1 cellular context compared by ENCODE assay signal in the genomic region with DNA sequence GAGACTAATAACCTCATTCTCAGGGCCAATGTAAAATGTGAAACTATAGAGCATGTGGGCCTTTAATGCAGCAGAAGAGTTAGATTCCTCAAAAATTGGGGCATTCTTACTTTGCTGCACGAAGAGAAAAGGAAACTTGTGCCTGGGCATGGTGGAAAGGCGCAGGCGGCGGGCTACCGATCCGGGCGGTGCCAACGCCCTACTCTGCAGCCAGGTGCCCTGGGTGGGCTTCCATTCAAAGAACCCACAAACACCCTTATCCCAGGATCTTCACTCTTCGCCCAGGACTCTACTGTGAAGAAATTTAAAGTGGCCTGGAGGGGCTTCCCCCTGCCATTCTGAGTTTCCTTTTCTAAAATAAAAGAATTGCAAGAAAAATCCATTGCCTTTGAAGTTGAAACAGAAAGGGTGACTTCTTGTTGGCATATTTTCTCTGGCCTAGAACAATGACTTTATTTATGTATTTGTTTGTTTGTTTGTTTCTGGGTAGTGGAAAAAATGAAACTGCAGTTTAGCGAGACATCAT.
TF ChIP-seq lines count a peak whose summit lies in the region.

No MANE protein-coding gene starts in this region.

TF ChIP-seq in SK-N-SH treated with all-trans-retinoic acid at 6 μM for 48 hours, 23 proteins besides CTCF, POLR2A, EP300 and RAD21 (continued from another document):
- TF ChIP-seq ZNF70 (CRISPR knock-in tag; IDR thresholded peaks at IDR 0.05) = no peak
- no peak for TF ChIP-seq GLIS3 (CRISPR knock-in tag; IDR thresholded peaks at IDR 0.05)
- no peak for TF ChIP-seq ZFP3 (CRISPR knock-in tag; IDR thresholded peaks at IDR 0.05)
- no peak for TF ChIP-seq TSHZ2 (CRISPR knock-in tag; IDR thresholded peaks at IDR 0.05)
- no peak for TF ChIP-seq CSDC2 (CRISPR knock-in tag; IDR thresholded peaks at IDR 0.05)
- TF ChIP-seq ZC3H10 (CRISPR knock-in tag; IDR thresholded peaks at IDR 0.05) = no peak
- no peak for TF ChIP-seq PATZ1 (CRISPR knock-in tag; IDR thresholded peaks at IDR 0.05; ENCODE audit: borderline replicate concordance)
- TF ChIP-seq, protein P1, sequence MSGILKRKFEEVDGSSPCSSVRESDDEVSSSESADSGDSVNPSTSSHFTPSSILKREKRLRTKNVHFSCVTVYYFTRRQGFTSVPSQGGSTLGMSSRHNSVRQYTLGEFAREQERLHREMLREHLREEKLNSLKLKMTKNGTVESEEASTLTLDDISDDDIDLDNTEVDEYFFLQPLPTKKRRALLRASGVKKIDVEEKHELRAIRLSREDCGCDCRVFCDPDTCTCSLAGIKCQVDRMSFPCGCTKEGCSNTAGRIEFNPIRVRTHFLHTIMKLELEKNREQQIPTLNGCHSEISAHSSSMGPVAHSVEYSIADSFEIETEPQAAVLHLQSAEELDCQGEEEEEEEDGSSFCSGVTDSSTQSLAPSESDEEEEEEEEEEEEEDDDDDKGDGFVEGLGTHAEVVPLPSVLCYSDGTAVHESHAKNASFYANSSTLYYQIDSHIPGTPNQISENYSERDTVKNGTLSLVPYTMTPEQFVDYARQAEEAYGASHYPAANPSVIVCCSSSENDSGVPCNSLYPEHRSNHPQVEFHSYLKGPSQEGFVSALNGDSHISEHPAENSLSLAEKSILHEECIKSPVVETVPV (CRISPR knock-in tag; IDR thresholded peaks at IDR 0.05) = no peak
- TF ChIP-seq ESRRG (CRISPR knock-in tag; IDR thresholded peaks at IDR 0.05) = no peak
- no peak for TF ChIP-seq ZNF8 (CRISPR knock-in tag; IDR thresholded peaks at IDR 0.05)
- TF ChIP-seq TOX (CRISPR knock-in tag; IDR thresholded peaks at IDR 0.05; ENCODE audit: borderline replicate concordance) = no peak
- TF ChIP-seq, protein P2, sequence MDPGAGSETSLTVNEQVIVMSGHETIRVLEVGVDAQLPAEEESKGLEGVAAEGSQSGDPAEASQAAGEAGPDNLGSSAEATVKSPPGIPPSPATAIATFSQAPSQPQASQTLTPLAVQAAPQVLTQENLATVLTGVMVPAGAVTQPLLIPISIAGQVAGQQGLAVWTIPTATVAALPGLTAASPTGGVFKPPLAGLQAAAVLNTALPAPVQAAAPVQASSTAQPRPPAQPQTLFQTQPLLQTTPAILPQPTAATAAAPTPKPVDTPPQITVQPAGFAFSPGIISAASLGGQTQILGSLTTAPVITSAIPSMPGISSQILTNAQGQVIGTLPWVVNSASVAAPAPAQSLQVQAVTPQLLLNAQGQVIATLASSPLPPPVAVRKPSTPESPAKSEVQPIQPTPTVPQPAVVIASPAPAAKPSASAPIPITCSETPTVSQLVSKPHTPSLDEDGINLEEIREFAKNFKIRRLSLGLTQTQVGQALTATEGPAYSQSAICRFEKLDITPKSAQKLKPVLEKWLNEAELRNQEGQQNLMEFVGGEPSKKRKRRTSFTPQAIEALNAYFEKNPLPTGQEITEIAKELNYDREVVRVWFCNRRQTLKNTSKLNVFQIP (CRISPR knock-in tag; IDR thresholded peaks at IDR 0.05; ENCODE audit: borderline replicate concordance, low read depth) = no peak
